In genomic region chr16:81415757-81416156, GRCh38 we compare ENCODE assay signal across 27 cellular contexts. TPM values are rescaled to one million over a fixed set of nuclear protein-coding genes. Genes with fewer than 3 reads are reported as not detected.
DNase-seq lines count a peak whose midpoint lies in the region; ATAC-seq, FAIRE-seq and TF ChIP-seq lines count a peak whose summit lies in the region.
"Had no signal": no experiment of that assay in that cellular context is flagged by ENCODE, and none has a peak within 500 bp of the region (broad histone marks: within the 10 kb centered on the region; RNA-seq: fewer than 3 reads in every experiment).

No MANE protein-coding gene starts in this region.

- peaks cover 2 to 38% of the 10 kb centered on the region in 2 experiments; a peak in 4 of 5 replicates for H3K27me3 ChIP-seq in HepG2 (ENCODE audit: control insufficient read depth in 1 of 2, insufficient read depth in 2 of 2, low read length in 2 of 2)
- no peaks in the 10 kb centered on the region for H3K27me3 ChIP-seq in right lobe of liver
- no peaks in the 10 kb centered on the region for H3K27me3 ChIP-seq in testis
- no peaks in the 10 kb centered on the region for H3K27me3 ChIP-seq in effector memory CD4-positive, alpha-beta T cell (replicated peaks; ENCODE audit: control insufficient read depth, insufficient read depth, low read length, poor library complexity, severe bottlenecking)
- H3K27me3 ChIP-seq: cardiac muscle cell, gastrocnemius medialis, SJSA1 had no signal

- in situ Hi-C loops in HepG2 (cut with HindIII; ENCODE audit: extremely low pct_ligation_motif_present, low pct_unique_long_range_greater_than_20kb): no loop called here

- TF ChIP-seq EP300 in HepG2 (IDR thresholded peaks at IDR 0.05; ENCODE audit: low read depth in 2 of 2, low read length in 2 of 2) (no peak), HepG2 (CRISPR knock-in tag; IDR thresholded peaks at IDR 0.05; ENCODE audit: borderline replicate concordance) (no peak)

- H3K27ac Mint-ChIP-seq in brain: peak overlapping the region; percentile 63 to 95 (median 70)
- H3K27ac Mint-ChIP-seq: activated CD4-positive, alpha-beta memory T cell treated with anti-CD3 and anti-CD28 coated beads, Interleukin-2, amount 10 ng/mL, durations not matched to agents 7 days and 5 days; activated naive CD4-positive, alpha-beta T cell treated with anti-CD3 and anti-CD28 coated beads, Interleukin-2, amount 50 U/mL, for 24 hours; activated T-helper 17 cell treated with anti-CD3 and anti-CD28 coated beads, Interleukin-2, amount 50 U/mL, for 72 hours; immature natural killer cell; memory B cell; stimulated activated naive B cell treated with anti-CD40 and anti-IgM and Interleukin-4, amounts not matched to agents 10 μg/mL and 1 μg/mL and 100 μg/mL, for 72 hours had no signal

- H3K4me3 ChIP-seq in HepG2 (replicated peaks in 1 of 3; ENCODE audit: insufficient read depth in 1 of 3, low read depth in 2 of 3, low read length in 3 of 3) (no peak overlapping the region), right lobe of liver (no peak overlapping the region), testis (no peak overlapping the region)
- no peak overlapping the region for H3K4me3 ChIP-seq in effector memory CD4-positive, alpha-beta T cell (ENCODE audit: insufficient read depth, low read depth, low read length, poor library complexity, severe bottlenecking)
- H3K4me3 ChIP-seq: cardiac muscle cell, gastrocnemius medialis, GM12878, psoas muscle, SJSA1 had no signal

- FAIRE-seq in HepG2 (lab: Jason Lieb, UNC): no peak
- FAIRE-seq: D721Med, endometrium, GM12878, H54 had no signal

- no peaks in the 10 kb centered on the region for H3K9me3 ChIP-seq in HepG2 (ENCODE audit: low read length)
- H3K9me3 ChIP-seq in right lobe of liver: no peaks in the 10 kb centered on the region
- no peaks in the 10 kb centered on the region for H3K9me3 ChIP-seq in testis
- no peaks in the 10 kb centered on the region for H3K9me3 ChIP-seq in effector memory CD4-positive, alpha-beta T cell (ENCODE audit: control insufficient read depth, low read length)
- H3K9me3 ChIP-seq: gastrocnemius medialis, psoas muscle, SJSA1 had no signal

- H3K27me3 Mint-ChIP-seq in brain: peaks cover 4% of the 10 kb centered on the region
- H3K27me3 Mint-ChIP-seq: activated naive CD4-positive, alpha-beta T cell treated with anti-CD3 and anti-CD28 coated beads, Interleukin-2, amount 50 U/mL, for 24 hours; activated T-helper 17 cell treated with anti-CD3 and anti-CD28 coated beads, Interleukin-2, amount 50 U/mL, for 72 hours had no signal

- no peaks in the 10 kb centered on the region for H3K36me3 ChIP-seq in HepG2 (replicated peaks in 1 of 2; ENCODE audit: control insufficient read depth in 1 of 2, insufficient read depth in 2 of 2, low read length in 2 of 2)
- H3K36me3 ChIP-seq in right lobe of liver: no peaks in the 10 kb centered on the region
- no peaks in the 10 kb centered on the region for H3K36me3 ChIP-seq in testis (ENCODE audit: low read depth, missing control alignments)
- H3K36me3 ChIP-seq in effector memory CD4-positive, alpha-beta T cell (ENCODE audit: control insufficient read depth, insufficient read depth, low read length): no peaks in the 10 kb centered on the region
- H3K36me3 ChIP-seq: cardiac muscle cell, gastrocnemius medialis, SJSA1 had no signal

- no TSS peak for BruUV-seq in HepG2 (replicated peaks; lab: Mats Ljungman, UMichigan)

- H3K9ac ChIP-seq in HepG2 (ENCODE audit: insufficient read depth, low read depth, low read length): no peak overlapping the region

- peak overlapping the region; percentile 56 to 77 (median 69) for H3K4me3 Mint-ChIP-seq in brain
- H3K4me3 Mint-ChIP-seq: activated CD4-positive, alpha-beta memory T cell treated with anti-CD3 and anti-CD28 coated beads, Interleukin-2, amount 10 ng/mL, durations not matched to agents 7 days and 5 days; activated naive CD4-positive, alpha-beta T cell treated with anti-CD3 and anti-CD28 coated beads, Interleukin-2, amount 50 U/mL, for 24 hours; activated T-helper 17 cell treated with anti-CD3 and anti-CD28 coated beads, Interleukin-2, amount 50 U/mL, for 72 hours; CD4-positive, CD25-positive, alpha-beta regulatory T cell; immature natural killer cell; memory B cell; stimulated activated naive B cell treated with anti-CD40 and anti-IgM and Interleukin-4, amounts not matched to agents 10 μg/mL and 1 μg/mL and 100 μg/mL, for 72 hours had no signal

- 38% methylated on average over 11 of the region's 11 CpGs for WGBS in HepG2 (ENCODE audit: low lambda C conversion rate)
- 85% methylated on average over 11 of the region's 11 CpGs for WGBS in right lobe of liver (ENCODE audit: insufficient coverage, low coverage, low lambda C conversion rate, missing lambda C conversion rate)
- 86 to 87% methylated on average over 11 of the region's 11 CpGs for WGBS in testis, 2 donors

- intact Hi-C loops in HepG2 (cut with micrococcal nuclease; ENCODE audit: unreplicated experiment) (no loop called here), right lobe of liver (cut with DNase I) (loop anchor here in 1 of 2 donors (10.0 kb wide), 1 partner anchor 289 kb away; no protein-coding TSS in a partner anchor), testis (cut with DNase I; ENCODE audit: low total_unique reads) (no loop called here)

- peaks cover 0 to 6% (median 0%) of the 10 kb centered on the region in 5 experiments for H3K9me3 Mint-ChIP-seq in brain
- H3K9me3 Mint-ChIP-seq: activated CD4-positive, alpha-beta memory T cell treated with anti-CD3 and anti-CD28 coated beads, Interleukin-2, amount 10 ng/mL, durations not matched to agents 7 days and 5 days; activated naive CD4-positive, alpha-beta T cell treated with anti-CD3 and anti-CD28 coated beads, Interleukin-2, amount 50 U/mL, for 24 hours; activated T-helper 17 cell treated with anti-CD3 and anti-CD28 coated beads, Interleukin-2, amount 50 U/mL, for 72 hours; immature natural killer cell; memory B cell; stimulated activated naive B cell treated with anti-CD40 and anti-IgM and Interleukin-4, amounts not matched to agents 10 μg/mL and 1 μg/mL and 100 μg/mL, for 72 hours had no signal

- H3K4me1 Mint-ChIP-seq in brain: peaks cover 50% of the 10 kb centered on the region
- H3K4me1 Mint-ChIP-seq: activated T-helper 17 cell treated with anti-CD3 and anti-CD28 coated beads, Interleukin-2, amount 50 U/mL, for 72 hours; CD4-positive, CD25-positive, alpha-beta regulatory T cell; immature natural killer cell had no signal

- no peak for DNase-seq in HepG2 (ENCODE audit: low spot score)
- no peak for DNase-seq in right lobe of liver
- DNase-seq in left kidney (ENCODE audit: low read depth, low spot score): peak; percentile 80
- DNase-seq in NCI-H510A (lab: John Stamatoyannopoulos, UW): no peak
- no peak for DNase-seq in testis
- DNase-seq in effector memory CD4-positive, alpha-beta T cell: no peak
- DNase-seq: 8988T; activated CD4-positive, alpha-beta memory T cell treated with anti-CD3 and anti-CD28 coated beads, Interleukin-2, amount 10 ng/mL, durations not matched to agents 7 days and 5 days; CD4-positive, CD25-positive, alpha-beta regulatory T cell; cortex of kidney; gastrocnemius medialis; immature natural killer cell; psoas muscle; stimulated activated CD4-positive, alpha-beta T cell treated with anti-CD3 and anti-CD28 coated beads, Interleukin-15, amount 100 ng/mL, for 24 hours; stimulated activated naive B cell treated with anti-CD40 and anti-IgM and Interleukin-4, amounts not matched to agents 10 μg/mL and 1 μg/mL and 100 μg/mL, for 72 hours had no signal

- CTCF ChIA-PET in HepG2 (lab: Yijun Ruan, JAX; ENCODE audit: low intra/inter-chr PET ratio, low total read pairs): no interaction called here

- TF ChIP-seq POLR2A in HepG2 (IDR thresholded peaks at IDR 0.05; ENCODE audit: insufficient read depth in 1 of 2, low read depth in 2 of 2, low read length in 2 of 2): no peak
- no peak for TF ChIP-seq POLR2A in right lobe of liver (IDR thresholded peaks at IDR 0.05)
- no peak for TF ChIP-seq POLR2A in testis (IDR thresholded peaks at IDR 0.05)

- no peaks in the 10 kb centered on the region for H4K20me1 ChIP-seq in HepG2 (ENCODE audit: insufficient read depth, low read length)

- peak; percentile 20; the same call in 1 of the 3 replicates for ATAC-seq in HepG2
- ATAC-seq in right lobe of liver: no peak
- no peak for ATAC-seq in GM21723 (IDR thresholded peaks at IDR 0.05; ENCODE audit: unreplicated experiment)
- ATAC-seq: activated T-helper 17 cell treated with anti-CD3 and anti-CD28 coated beads, Interleukin-2, amount 50 U/mL, for 72 hours; gastrocnemius medialis; GM12878; left lobe of liver; psoas muscle; stimulated activated naive B cell treated with anti-CD40 and anti-IgM and Interleukin-4, amounts not matched to agents 10 μg/mL and 1 μg/mL and 100 μg/mL, for 72 hours had no signal

- no peak for TF ChIP-seq RAD21 in HepG2 (CRISPR knock-in tag; IDR thresholded peaks at IDR 0.05)

- POLR2A ChIA-PET in HepG2 (lab: Yijun Ruan, JAX): interaction anchor here (1.1 kb wide), 1 partner anchor 10 kb away, joined by 4 read pairs; no protein-coding TSS in a partner anchor

- H3K27ac ChIP-seq in HepG2 (ENCODE audit: extremely low read length, insufficient read depth, low read length) (no peak overlapping the region), right lobe of liver (no peak overlapping the region), testis (no peak overlapping the region)
- H3K27ac ChIP-seq in effector memory CD4-positive, alpha-beta T cell (ENCODE audit: insufficient read depth, low read length, poor library complexity, severe bottlenecking): no peak overlapping the region
- H3K27ac ChIP-seq: cardiac muscle cell, gastrocnemius medialis, psoas muscle, SJSA1 had no signal

- H3K4me2 ChIP-seq in HepG2 (ENCODE audit: low read depth, low read length): no peak overlapping the region

- no peak for TF ChIP-seq CTCF in HepG2 (CRISPR knock-in tag; IDR thresholded peaks at IDR 0.05)
- TF ChIP-seq CTCF in right lobe of liver (IDR thresholded peaks at IDR 0.05): no peak
- no peak for TF ChIP-seq CTCF in brain (conservative IDR thresholded peaks at IDR 0.05)
- no peak for TF ChIP-seq CTCF in testis (IDR thresholded peaks at IDR 0.05)

- H2AFZ ChIP-seq in HepG2 (ENCODE audit: low read length): no peak overlapping the region

- H3K4me1 ChIP-seq in HepG2 (ENCODE audit: insufficient read depth, low read length): peaks cover 11% of the 10 kb centered on the region; the same call in 1 of the 2 replicates
- H3K4me1 ChIP-seq in right lobe of liver: no peaks in the 10 kb centered on the region
- H3K4me1 ChIP-seq in testis: no peaks in the 10 kb centered on the region
- no peaks in the 10 kb centered on the region for H3K4me1 ChIP-seq in effector memory CD4-positive, alpha-beta T cell (ENCODE audit: control insufficient read depth, insufficient read depth, low read length, poor library complexity, severe bottlenecking)
- H3K4me1 ChIP-seq: gastrocnemius medialis, psoas muscle had no signal

- no peaks in the 10 kb centered on the region for H3K36me3 Mint-ChIP-seq in brain
- H3K36me3 Mint-ChIP-seq: activated naive CD4-positive, alpha-beta T cell treated with anti-CD3 and anti-CD28 coated beads, Interleukin-2, amount 50 U/mL, for 24 hours; CD4-positive, CD25-positive, alpha-beta regulatory T cell; immature natural killer cell; memory B cell; stimulated activated naive B cell treated with anti-CD40 and anti-IgM and Interleukin-4, amounts not matched to agents 10 μg/mL and 1 μg/mL and 100 μg/mL, for 72 hours had no signal

- no peaks in the 10 kb centered on the region for H3K79me2 ChIP-seq in HepG2 (ENCODE audit: insufficient read depth, low read length)

RNA-seq across cellular contexts. Expression of gene CMIP, which starts 28.9 kb away (rescaled TPM):
- total RNA-seq in HepG2 (2016; rRNA removed; fragmentation: Illumina TruSeq; extraction: Trizol): 10.9 and 21.7 TPM in 2 replicates
- 3.5 and 4.6 TPM in 2 replicates for total RNA-seq in HepG2 (2016; cell fraction: cytosol; rRNA removed; fragmentation: Illumina TruSeq; extraction: Trizol; ENCODE audit: low read depth)
- 11.5 and 15.7 TPM in 2 replicates for total RNA-seq in HepG2 (2016; cell fraction: insoluble cytoplasmic fraction; rRNA removed; fragmentation: Illumina TruSeq; extraction: Trizol)
- 13.0 and 15.9 TPM in 2 replicates for total RNA-seq in HepG2 (2016; cell fraction: membrane; rRNA removed; fragmentation: Illumina TruSeq; extraction: Trizol)
- total RNA-seq in HepG2 (2016; cell fraction: nucleus; rRNA removed; fragmentation: Illumina TruSeq; extraction: Trizol): 23.3 and 29.3 TPM in 2 replicates
- polyA plus RNA-seq in HepG2 (2011; rRNA removed): 18.1 and 22.0 TPM in 2 replicates
- 17.3 and 20.7 TPM in 2 replicates for polyA plus RNA-seq in HepG2 (2011; cell fraction: cytosol; rRNA removed)
- polyA plus RNA-seq in HepG2 (2011; cell fraction: nucleus; rRNA removed): 77.4 and 83.2 TPM in 2 replicates
- 74.4 and 83.5 TPM in 2 replicates for polyA plus RNA-seq in HepG2 (2012)
- 3.4 and 3.8 TPM in 2 replicates for polyA plus RNA-seq in HepG2 (2016; cell fraction: cytosol; fragmentation: Illumina TruSeq; extraction: Trizol; ENCODE audit: low read depth)
- polyA plus RNA-seq in HepG2 (2016; cell fraction: insoluble cytoplasmic fraction; fragmentation: Illumina TruSeq; extraction: Trizol; ENCODE audit: low read depth): 29.7 and 48.6 TPM in 2 replicates
- polyA plus RNA-seq in HepG2 (2016; cell fraction: membrane; fragmentation: Illumina TruSeq; extraction: Trizol; ENCODE audit: low read depth): 14.8 and 16.9 TPM in 2 replicates
- 51.1 and 51.2 TPM in 2 replicates for polyA plus RNA-seq in HepG2 (2016; cell fraction: nucleus; fragmentation: Illumina TruSeq; extraction: Trizol; ENCODE audit: insufficient read depth, low read depth)
- 16.6 and 71.5 TPM in 2 replicates for polyA minus RNA-seq in HepG2 (2011; rRNA and poly(A)+ RNA removed; ENCODE audit: low replicate concordance)
- polyA minus RNA-seq in HepG2 (2011; cell fraction: cytosol; rRNA and poly(A)+ RNA removed): 60.8 and 68.8 TPM in 2 replicates
- 61.9 and 63.1 TPM in 2 replicates for polyA minus RNA-seq in HepG2 (2011; cell fraction: nucleus; rRNA and poly(A)+ RNA removed)
- 10 to 100 TPM; 12.2 to 23.0 (median 16.5) TPM for total RNA-seq in right lobe of liver
- polyA plus RNA-seq in brain (ENCODE audit: insufficient read depth, low read depth, low replicate concordance): 409 TPM
- 10 to 100 TPM; 42.0 to 72.5 TPM for total RNA-seq in testis
- polyA plus RNA-seq in testis (ENCODE audit: insufficient read depth, low read depth, low replicate concordance): 34.9 TPM
